In genomic region chr1:89692601-89693503, GRCh38 we compare ENCODE assay signal across 8 cellular contexts. TPM values are rescaled to one million over a fixed set of nuclear protein-coding genes. Genes with fewer than 3 reads are reported as not detected.
DNase-seq lines count a peak whose midpoint lies in the region; ATAC-seq, FAIRE-seq and TF ChIP-seq lines count a peak whose summit lies in the region.

No MANE protein-coding gene starts in this region.

- no peaks in the 10 kb centered on the region for H3K27me3 ChIP-seq in keratinocyte (ENCODE audit: control insufficient read depth, extremely low read depth, insufficient read depth, low read length)

- H3K4me3 ChIP-seq in keratinocyte (ENCODE audit: control insufficient read depth in 2 of 3, extremely low read depth in 1 of 3, insufficient read depth in 2 of 3, low read depth in 1 of 3, low read length in 3 of 3), result no peak overlapping the region

- peak; percentile 13 for FAIRE-seq in keratinocyte (lab: Jason Lieb, UNC)

- ATAC-seq in GM18502 (IDR thresholded peaks at IDR 0.05; ENCODE audit: poor library complexity, unreplicated experiment) (peak; percentile 77), HG02678 (IDR thresholded peaks at IDR 0.05; ENCODE audit: unreplicated experiment) (peak; percentile 68), GM19397 (IDR thresholded peaks at IDR 0.05; ENCODE audit: unreplicated experiment) (no peak), HG02970 (IDR thresholded peaks at IDR 0.05; ENCODE audit: low FRiP score, unreplicated experiment) (no peak)

- no peak overlapping the region for H3K27ac ChIP-seq in keratinocyte (ENCODE audit: control insufficient read depth, insufficient read depth, low read length)

- no peak overlapping the region for H3K9ac ChIP-seq in keratinocyte (ENCODE audit: control insufficient read depth, extremely low read depth, insufficient read depth, low read length)

- dilution Hi-C loops in keratinocyte (cut with MboI; ENCODE audit: extremely low pct_ligation_motif_present, low sequenced_read_pairs), result no loop called here

- H3K9me1 ChIP-seq in keratinocyte (ENCODE audit: control insufficient read depth, extremely low read depth, insufficient read depth, low read length), result no peaks in the 10 kb centered on the region

- no peaks in the 10 kb centered on the region for H4K20me1 ChIP-seq in keratinocyte (ENCODE audit: control insufficient read depth, extremely low read depth, insufficient read depth, low read length)

- no peaks in the 10 kb centered on the region for H3K4me1 ChIP-seq in keratinocyte (ENCODE audit: control insufficient read depth, extremely low read depth, insufficient read depth, low read length)

- no peak overlapping the region for H3K4me2 ChIP-seq in keratinocyte (ENCODE audit: control insufficient read depth, extremely low read depth, insufficient read depth, low read depth, low read length)

- no peak overlapping the region for H2AFZ ChIP-seq in keratinocyte (ENCODE audit: control insufficient read depth, low read length)

- no peaks in the 10 kb centered on the region for H3K79me2 ChIP-seq in keratinocyte (ENCODE audit: control insufficient read depth, insufficient read depth, low read length)

- no peak for TF ChIP-seq CTCF in keratinocyte (optimal IDR thresholded peaks at IDR 0.05 in 1 of 3, IDR thresholded peaks at IDR 0.05 in 1 of 3, conservative IDR thresholded peaks at IDR 0.05 in 1 of 3; ENCODE audit: extremely low read depth in 1 of 3, insufficient read depth in 2 of 3, low read length in 3 of 3)

- in situ Hi-C loops in G401 (cut with HindIII; ENCODE audit: low sequenced_read_pairs), result no loop called here

- peaks cover 1 to 19% of the 10 kb centered on the region in 2 experiments for H3K36me3 ChIP-seq in keratinocyte (ENCODE audit: control insufficient read depth in 2 of 2, extremely low read depth in 1 of 2, insufficient read depth in 2 of 2, low read length in 2 of 2)

- DNase-seq in SK-N-DZ (ENCODE audit: low spot score), result peak; percentile 13
- no peak for DNase-seq in keratinocyte (ENCODE audit: low read depth, low spot score)
- DNase-seq in G401 (ENCODE audit: low spot score), result no peak
- DNase-seq in activated CD4-positive, CD25-positive, alpha-beta regulatory T cell treated with anti-CD3 and anti-CD28 coated beads, Interleukin-2, amount 50 U/mL, for 72 hours, result no peak

- no peaks in the 10 kb centered on the region for H3K9me3 ChIP-seq in keratinocyte (ENCODE audit: control insufficient read depth, low read depth, low read length)

RNA-seq across cellular contexts. Expression of gene LRRC8C, which starts 59.9 kb away (rescaled TPM):
- 2.6 and 3.1 TPM in 2 replicates for polyA plus RNA-seq in SK-N-DZ (2014; cell fraction: cytosol; rRNA removed)
- 1.1 and 1.6 TPM in 2 replicates for polyA plus RNA-seq in SK-N-DZ (2014; cell fraction: nucleus; rRNA removed)
- polyA plus RNA-seq in keratinocyte, result 8.6 to 18.4 TPM (median 15.7 TPM) in 3 replicates
- 1.8 TPM for polyA plus RNA-seq in keratinocyte (2011; ENCODE audit: low read depth)
- polyA plus RNA-seq in keratinocyte (2011; cell fraction: cytosol; rRNA removed), result 3.9 and 8.3 TPM in 2 replicates
- polyA plus RNA-seq in keratinocyte (2011; cell fraction: nucleus; rRNA removed), result 12.3 and 15.8 TPM in 2 replicates
- 3.3 and 11.5 TPM in 2 replicates for polyA plus RNA-seq in keratinocyte (2012; ENCODE audit: low replicate concordance)
- polyA minus RNA-seq in keratinocyte, result 7.5 to 24.6 TPM (median 11.1 TPM) in 3 replicates
- polyA minus RNA-seq in keratinocyte (2011; cell fraction: cytosol; rRNA and poly(A)+ RNA removed), result 9.0 TPM
- 17.0 and 26.4 TPM in 2 replicates for polyA minus RNA-seq in keratinocyte (2011; cell fraction: nucleus; rRNA and poly(A)+ RNA removed)
- total RNA-seq in G401 (2014; rRNA removed; shearing (Covaris generic)), result 4.4 and 6.5 TPM in 2 replicates

Comparison
In these comparisons a context has a peak if more than half of its experiments do, and no peak if none do; other contexts are left out.
1. ATAC-seq: peak in GM18502 (single experiment) and HG02678 (single experiment); none in GM19397 (single experiment) and HG02970 (single experiment).